In genomic region chr21:29133796-29134195, GRCh38 we compare ENCODE assay signal across 16 cellular contexts. TPM values are rescaled to one million over a fixed set of nuclear protein-coding genes. Genes with fewer than 3 reads are reported as not detected.
"Had no signal": no experiment of that assay in that cellular context is flagged by ENCODE, and none has a peak within 500 bp of the region (broad histone marks: within the 10 kb centered on the region; RNA-seq: fewer than 3 reads in every experiment).

No MANE protein-coding gene starts in this region.

- H3K4me1 Mint-ChIP-seq: activated T-helper 17 cell treated with anti-CD3 and anti-CD28 coated beads, Interleukin-2, amount 50 U/mL, for 72 hours had no signal

- H3K4me3 ChIP-seq: left lung had no signal

- H3K27ac ChIP-seq: left lung had no signal

- H3K27me3 Mint-ChIP-seq: activated T-helper 17 cell treated with anti-CD3 and anti-CD28 coated beads, Interleukin-2, amount 50 U/mL, for 72 hours; memory B cell; stimulated activated naive CD8-positive, alpha-beta T cell treated with anti-CD3 and anti-CD28 coated beads, Interleukin-15, Interleukin-2, amounts not matched to agents 100 ng/mL and 50 ng/mL, for 24 hours had no signal

- H3K4me1 ChIP-seq: left lung had no signal

- ATAC-seq: activated T-helper 17 cell treated with anti-CD3 and anti-CD28 coated beads, Interleukin-2, amount 50 U/mL, for 72 hours; left lung had no signal

- H3K36me3 ChIP-seq: left lung had no signal

- H3K27me3 ChIP-seq: left lung had no signal

- H3K27ac Mint-ChIP-seq: activated naive CD4-positive, alpha-beta T cell treated with anti-CD3 and anti-CD28 coated beads for 36 hours; activated T-helper 17 cell treated with anti-CD3 and anti-CD28 coated beads, Interleukin-2, amount 50 U/mL, for 72 hours; memory B cell; stimulated activated naive CD8-positive, alpha-beta T cell treated with anti-CD3 and anti-CD28 coated beads, Interleukin-15, Interleukin-2, amounts not matched to agents 100 ng/mL and 50 ng/mL, for 24 hours had no signal

- H3K9me3 ChIP-seq: left lung had no signal

- FAIRE-seq: islet of Langerhans, TTC549 had no signal

- H3K9me3 Mint-ChIP-seq: activated T-helper 17 cell treated with anti-CD3 and anti-CD28 coated beads, Interleukin-2, amount 50 U/mL, for 72 hours had no signal

- H3K4me3 Mint-ChIP-seq: activated naive CD4-positive, alpha-beta T cell treated with anti-CD3 and anti-CD28 coated beads for 36 hours; activated T-helper 17 cell treated with anti-CD3 and anti-CD28 coated beads, Interleukin-2, amount 50 U/mL, for 72 hours; memory B cell; stimulated activated naive CD8-positive, alpha-beta T cell treated with anti-CD3 and anti-CD28 coated beads, Interleukin-15, Interleukin-2, amounts not matched to agents 100 ng/mL and 50 ng/mL, for 24 hours had no signal

- DNase-seq: activated CD4-positive, alpha-beta T cell treated with anti-CD3 and anti-CD28 coated beads, Interleukin-2, amount 50 U/mL, for 1 hour; activated naive CD4-positive, alpha-beta T cell treated with anti-CD3 and anti-CD28 coated beads for 36 hours; activated T-cell treated with anti-CD3 and anti-CD28 coated beads for 4 hours; caudate nucleus; erythroblast; hypothalamus; left lung; stimulated activated CD4-positive, alpha-beta T cell treated with anti-CD3 and anti-CD28 coated beads, Interleukin-4, amount 100 ng/mL, for 1 hour; stimulated activated CD8-positive, alpha-beta memory T cell treated with anti-CD3 and anti-CD28 coated beads, Interleukin-4, amount 100 ng/mL, for 48 hours; T-helper 2 cell had no signal

RNA-seq across cellular contexts. Expression of gene MAP3K7CL, which starts 3.4 kb away (rescaled TPM):
- polyA plus RNA-seq: neural cell had no signal
